ENCODE assay signal across 8 cellular contexts in the genomic region with DNA sequence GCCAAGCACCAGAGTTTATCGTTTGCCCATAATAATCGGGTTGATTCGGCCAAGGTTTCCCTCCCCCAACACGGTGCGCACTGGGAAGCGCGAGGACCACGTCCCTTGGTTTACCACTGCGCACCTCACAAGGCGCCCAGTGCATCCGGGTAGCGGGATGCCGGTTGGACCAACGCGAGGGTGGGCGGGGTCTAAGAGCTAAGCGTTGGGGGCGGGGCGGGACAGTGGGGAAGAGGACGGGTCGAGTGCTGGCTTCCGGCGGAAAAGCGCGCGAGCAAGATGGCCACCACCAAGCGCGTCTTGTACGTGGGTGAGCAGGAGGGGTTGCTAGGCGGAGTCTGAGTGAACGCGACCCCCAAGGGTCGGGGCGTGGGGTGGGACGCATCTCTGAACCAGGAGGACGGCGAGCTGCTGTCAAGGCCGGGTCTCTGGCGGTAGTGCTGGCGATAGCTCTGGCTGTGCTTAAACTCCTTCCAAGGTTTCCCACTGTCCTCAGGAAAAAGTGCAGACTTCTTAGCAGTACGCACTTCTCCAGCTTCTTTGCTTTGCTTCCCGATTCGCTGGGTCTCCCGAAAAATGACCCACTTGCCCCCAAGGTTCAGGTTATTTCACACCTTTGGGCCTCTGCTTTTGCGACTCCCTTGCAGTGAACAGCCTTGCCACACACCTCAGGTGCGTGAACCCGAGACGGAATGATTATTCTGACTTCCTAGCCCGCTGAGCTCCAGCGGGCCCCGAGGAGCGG. TPM values are rescaled to one million over a fixed set of nuclear protein-coding genes. Genes with fewer than 3 reads are reported as not detected.
DNase-seq lines count a peak whose midpoint lies in the region; ATAC-seq and TF ChIP-seq lines count a peak whose summit lies in the region.

A gene (plus strand): TSS at position 261 of the 745 bp plus-strand sequence. CDS start 19 bp downstream, at position 280.

- DNase-seq in HCT116 (ENCODE audit: low read depth, low spot score), result peak; percentile 91
- DNase-seq in NCI-H1048 (lab: John Stamatoyannopoulos, UW), result peak; percentile 85
- peak; percentile 98 for DNase-seq in activated naive CD4-positive, alpha-beta T cell treated with anti-CD3 and anti-CD28 coated beads, Interleukin-2, amount 50 U/mL, for 16 hours
- peak; percentile 90 for DNase-seq in globus pallidus (ENCODE audit: low spot score)
- peak; percentile 15 to 97 (median 89) for DNase-seq in nucleus accumbens (lab: John Stamatoyannopoulos, UW)
- peak; percentile 87 for DNase-seq in superior temporal gyrus (ENCODE audit: extremely low spot score)

- no TSS peak for BruUV-seq in HCT116 (replicated peaks; lab: Mats Ljungman, UMichigan)

- H3K27ac ChIP-seq in DOHH2 (ENCODE audit: low read depth, low read length) (peak within 1 kb of the TSS; percentile 16; the same call in 1 of the 2 replicates), HCT116 (ENCODE audit: low read depth, low read length) (peak within 1 kb of the TSS; percentile 53)

- POLR2A ChIA-PET in HCT116 (lab: Charles Lee), result interaction anchor here (0.9 to 1.7 kb wide), 3 partner anchors 10 to 132 kb away, joined by 3 to 4 read pairs (median 4); a partner anchor contains a TSS

- peak within 1 kb of the TSS; percentile 97 for H3K4me3 ChIP-seq in DOHH2 (ENCODE audit: low read length)
- peak within 1 kb of the TSS; percentile 95 to 98 for H3K4me3 ChIP-seq in HCT116 (replicated peaks in 1 of 2; ENCODE audit: low read depth in 1 of 2, low read length in 2 of 2)

- H4K20me1 ChIP-seq in DOHH2 (ENCODE audit: control insufficient read depth, insufficient read depth, low read depth, low read length) (no peaks in the 10 kb centered on the region), HCT116 (ENCODE audit: insufficient read depth) (no peaks in the 10 kb centered on the region)

- TF ChIP-seq POLR2A in HCT116 (IDR thresholded peaks at IDR 0.05; ENCODE audit: borderline replicate concordance, extremely low read depth, insufficient read depth, insufficient read length), result peak; percentile 64

- CTCF ChIA-PET in HCT116 (lab: Charles Lee), result interaction anchor here (0.8 to 3.4 kb wide), 2 partner anchors 80 to 132 kb away, joined by 4 to 11 read pairs; no protein-coding TSS in a partner anchor

- TF ChIP-seq RAD21 in HCT116 (IDR thresholded peaks at IDR 0.05; ENCODE audit: low read depth), result no peak

- peaks cover 7% of the 10 kb centered on the region; the same call in 1 of the 2 replicates for H3K27me3 ChIP-seq in DOHH2 (ENCODE audit: control insufficient read depth, low read length)
- H3K27me3 ChIP-seq in HCT116 (ENCODE audit: insufficient read depth, low read length), result no peaks in the 10 kb centered on the region

- H3K9me3 ChIP-seq in DOHH2 (ENCODE audit: control insufficient read depth, insufficient read depth, low read length) (no peaks in the 10 kb centered on the region), HCT116 (ENCODE audit: control insufficient read depth in 1 of 2, insufficient read depth in 1 of 2, low read depth in 1 of 2, low read length in 2 of 2) (no peaks in the 10 kb centered on the region)

- peaks cover 47% of the 10 kb centered on the region for H3K36me3 ChIP-seq in DOHH2 (ENCODE audit: control insufficient read depth, low read length)
- peaks cover 21 to 29% of the 10 kb centered on the region in 2 experiments for H3K36me3 ChIP-seq in HCT116 (ENCODE audit: control insufficient read depth in 1 of 2, insufficient read depth in 2 of 2, low read length in 2 of 2)

- peak within 1 kb of the TSS; percentile 75 for H2AFZ ChIP-seq in HCT116 (ENCODE audit: low read depth, low read length, poor library complexity, severe bottlenecking)

- RAD21 ChIA-PET in HCT116 (lab: Charles Lee; ENCODE audit: low non-redundant PET in 1 of 2, low total read pairs in 2 of 2, uncharacterized antibody in 2 of 2, unreplicated experiment in 2 of 2), result interaction anchor here in 1 of 2 experiments (0.7 kb wide), 1 partner anchor 177 kb away, joined by 3 read pairs; no protein-coding TSS in a partner anchor

- H3K4me1 ChIP-seq in DOHH2 (ENCODE audit: control insufficient read depth, low read length) (peaks cover 17% of the 10 kb centered on the region), HCT116 (ENCODE audit: control insufficient read depth in 1 of 2, insufficient read depth in 2 of 2, low read length in 2 of 2) (peaks cover 7 to 18% of the 10 kb centered on the region in 2 experiments; a peak in 3 of 4 replicates)

- TF ChIP-seq CTCF in DOHH2 (IDR thresholded peaks at IDR 0.05; ENCODE audit: low read depth, low read length, poor library complexity, severe bottlenecking), result no peak
- no peak for TF ChIP-seq CTCF in HCT116 (IDR thresholded peaks at IDR 0.05 in 2 of 3, conservative IDR thresholded peaks at IDR 0.05 in 1 of 3; ENCODE audit: borderline replicate concordance in 1 of 3, insufficient read depth in 1 of 3, low read depth in 2 of 3, low read length in 2 of 3)

- peak within 1 kb of the TSS; percentile 96 for H3K9ac ChIP-seq in HCT116 (ENCODE audit: low read length)

- no peaks in the 10 kb centered on the region for H3F3A ChIP-seq in DOHH2 (ENCODE audit: control insufficient read depth, insufficient read depth)

- peaks cover 30% of the 10 kb centered on the region for H3K79me2 ChIP-seq in DOHH2 (ENCODE audit: control insufficient read depth, low read length)
- peaks cover 34% of the 10 kb centered on the region for H3K79me2 ChIP-seq in HCT116 (ENCODE audit: insufficient read depth, low read length)

- H3K9me2 ChIP-seq in DOHH2 (replicated peaks; ENCODE audit: control insufficient read depth, low read length), result no peaks in the 10 kb centered on the region
- no peaks in the 10 kb centered on the region for H3K9me2 ChIP-seq in HCT116 (ENCODE audit: insufficient read depth)

- peak; percentile 99 for ATAC-seq in HCT116
- peak; percentile 99 for ATAC-seq in SK-N-SH treated with all-trans-retinoic acid at 6 μM for 48 hours

- H3K4me2 ChIP-seq in DOHH2 (ENCODE audit: low read length) (peak within 1 kb of the TSS; percentile 96), HCT116 (ENCODE audit: low read length) (peak within 1 kb of the TSS; percentile 87)

- intact Hi-C loops in HCT116 (cut with micrococcal nuclease), result no loop called here

TF ChIP-seq in HCT116, 20 proteins besides CTCF, POLR2A, EP300 and RAD21 (continues in another document):
- TF ChIP-seq, protein P1, sequence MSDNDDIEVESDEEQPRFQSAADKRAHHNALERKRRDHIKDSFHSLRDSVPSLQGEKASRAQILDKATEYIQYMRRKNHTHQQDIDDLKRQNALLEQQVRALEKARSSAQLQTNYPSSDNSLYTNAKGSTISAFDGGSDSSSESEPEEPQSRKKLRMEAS (IDR thresholded peaks at IDR 0.05), result peak; percentile 97
- TF ChIP-seq ZFX (IDR thresholded peaks at IDR 0.05), result no peak
- TF ChIP-seq, protein P2, sequence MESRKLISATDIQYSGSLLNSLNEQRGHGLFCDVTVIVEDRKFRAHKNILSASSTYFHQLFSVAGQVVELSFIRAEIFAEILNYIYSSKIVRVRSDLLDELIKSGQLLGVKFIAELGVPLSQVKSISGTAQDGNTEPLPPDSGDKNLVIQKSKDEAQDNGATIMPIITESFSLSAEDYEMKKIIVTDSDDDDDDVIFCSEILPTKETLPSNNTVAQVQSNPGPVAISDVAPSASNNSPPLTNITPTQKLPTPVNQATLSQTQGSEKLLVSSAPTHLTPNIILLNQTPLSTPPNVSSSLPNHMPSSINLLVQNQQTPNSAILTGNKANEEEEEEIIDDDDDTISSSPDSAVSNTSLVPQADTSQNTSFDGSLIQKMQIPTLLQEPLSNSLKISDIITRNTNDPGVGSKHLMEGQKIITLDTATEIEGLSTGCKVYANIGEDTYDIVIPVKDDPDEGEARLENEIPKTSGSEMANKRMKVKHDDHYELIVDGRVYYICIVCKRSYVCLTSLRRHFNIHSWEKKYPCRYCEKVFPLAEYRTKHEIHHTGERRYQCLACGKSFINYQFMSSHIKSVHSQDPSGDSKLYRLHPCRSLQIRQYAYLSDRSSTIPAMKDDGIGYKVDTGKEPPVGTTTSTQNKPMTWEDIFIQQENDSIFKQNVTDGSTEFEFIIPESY (IDR thresholded peaks at IDR 0.05; ENCODE audit: extremely low read depth, insufficient replicate concordance, low read length), result peak; percentile 53
- peak; percentile 95 for TF ChIP-seq YY1 (IDR thresholded peaks at IDR 0.05; ENCODE audit: extremely low read depth, insufficient replicate concordance, low read depth, low read length)
- TF ChIP-seq, protein P3, sequence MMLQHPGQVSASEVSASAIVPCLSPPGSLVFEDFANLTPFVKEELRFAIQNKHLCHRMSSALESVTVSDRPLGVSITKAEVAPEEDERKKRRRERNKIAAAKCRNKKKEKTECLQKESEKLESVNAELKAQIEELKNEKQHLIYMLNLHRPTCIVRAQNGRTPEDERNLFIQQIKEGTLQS (IDR thresholded peaks at IDR 0.05), result no peak

TF ChIP-seq in SK-N-SH treated with all-trans-retinoic acid at 6 μM for 48 hours, 23 proteins besides CTCF, POLR2A, EP300 and RAD21 (continues in another document):
- TF ChIP-seq ESRRG (CRISPR knock-in tag; IDR thresholded peaks at IDR 0.05) (no peak), GLIS3 (CRISPR knock-in tag; IDR thresholded peaks at IDR 0.05) (no peak), PPARA (CRISPR knock-in tag; IDR thresholded peaks at IDR 0.05; ENCODE audit: borderline replicate concordance) (no peak)
- TF ChIP-seq, protein P4, sequence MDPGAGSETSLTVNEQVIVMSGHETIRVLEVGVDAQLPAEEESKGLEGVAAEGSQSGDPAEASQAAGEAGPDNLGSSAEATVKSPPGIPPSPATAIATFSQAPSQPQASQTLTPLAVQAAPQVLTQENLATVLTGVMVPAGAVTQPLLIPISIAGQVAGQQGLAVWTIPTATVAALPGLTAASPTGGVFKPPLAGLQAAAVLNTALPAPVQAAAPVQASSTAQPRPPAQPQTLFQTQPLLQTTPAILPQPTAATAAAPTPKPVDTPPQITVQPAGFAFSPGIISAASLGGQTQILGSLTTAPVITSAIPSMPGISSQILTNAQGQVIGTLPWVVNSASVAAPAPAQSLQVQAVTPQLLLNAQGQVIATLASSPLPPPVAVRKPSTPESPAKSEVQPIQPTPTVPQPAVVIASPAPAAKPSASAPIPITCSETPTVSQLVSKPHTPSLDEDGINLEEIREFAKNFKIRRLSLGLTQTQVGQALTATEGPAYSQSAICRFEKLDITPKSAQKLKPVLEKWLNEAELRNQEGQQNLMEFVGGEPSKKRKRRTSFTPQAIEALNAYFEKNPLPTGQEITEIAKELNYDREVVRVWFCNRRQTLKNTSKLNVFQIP (CRISPR knock-in tag; IDR thresholded peaks at IDR 0.05; ENCODE audit: borderline replicate concordance, low read depth), result no peak

RNA-seq across cellular contexts. Expression of the gene that starts here (rescaled TPM):
- 73.8 TPM for total RNA-seq in HCT116 (2021; ENCODE audit: unreplicated experiment)
- polyA plus RNA-seq in HCT116 (2012), result 81.6 and 87.9 TPM in 2 replicates

Comparison
In these comparisons a context has a peak if more than half of its experiments do, and no peak if none do; other contexts are left out.
1. Peak in every context shown above with its lines: DNase-seq, ATAC-seq, H3K4me3 ChIP-seq and H3K27ac ChIP-seq.